26 cellular contexts compared by ENCODE assay signal in the genomic region with DNA sequence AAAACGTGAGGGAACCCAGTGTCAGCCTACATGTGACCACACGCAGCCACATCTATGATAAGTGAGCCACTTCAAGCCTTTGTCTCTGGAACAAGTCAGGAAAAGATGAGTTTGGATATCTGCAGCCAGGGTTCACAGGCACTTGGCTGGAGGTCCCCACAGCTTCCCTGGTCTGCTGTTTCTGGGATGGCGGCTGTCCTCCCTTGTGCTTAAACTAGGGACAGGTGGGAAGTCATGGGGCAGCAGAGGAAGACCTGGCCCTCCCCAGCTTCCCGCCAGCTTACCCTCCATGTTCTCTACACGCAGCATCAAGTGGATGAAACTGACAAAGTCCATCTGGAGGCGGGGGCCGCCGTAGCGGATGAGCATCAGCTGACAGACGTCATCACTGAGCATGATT. TPM values are rescaled to one million over a fixed set of nuclear protein-coding genes. Genes with fewer than 3 reads are reported as not detected.
A peak's percentile ranks its signal among the peaks of the same experiment; 100 is the strongest.
DNase-seq lines count a peak whose midpoint lies in the region; ATAC-seq lines count a peak whose summit lies in the region.
"Had no signal": no experiment of that assay in that cellular context is flagged by ENCODE, and none has a peak within 500 bp of the region (broad histone marks: within the 10 kb centered on the region; RNA-seq: fewer than 3 reads in every experiment).

No MANE protein-coding gene starts in this region.

- DNase-seq in activated CD8-positive, alpha-beta memory T cell treated with anti-CD3 and anti-CD28 coated beads for 24 hours = peak; percentile 35
- DNase-seq in activated CD8-positive, alpha-beta memory T cell treated with anti-CD3 and anti-CD28 coated beads, Interleukin-2, amount 10 ng/mL, durations not matched to agents 7 days and 5 days = no peak
- DNase-seq in NCI-H524 treated with DMSO at 0.1 percent for 48 hours (lab: John Stamatoyannopoulos, UW) (peak; percentile 20), islet precursor cell (peak; percentile 16), NCI-H1092 treated with DMSO at 0.1 percent for 48 hours (lab: John Stamatoyannopoulos, UW) (no peak), NCI-H345 treated with DMSO at 0.1 percent for 48 hours (lab: John Stamatoyannopoulos, UW; ENCODE audit: unreplicated experiment) (no peak)
- no peak for DNase-seq in stimulated activated effector memory CD8-positive, alpha-beta T cell treated with anti-CD3 and anti-CD28 coated beads, Interleukin-12 subunit alpha, Interleukin-12 subunit beta, amount 100 ng/mL, for 72 hours (ENCODE audit: low spot score in 2 of 2)
- DNase-seq: 8988T; ACHN; BE2C; C1 segment of cervical spinal cord; CD4-positive, alpha-beta memory T cell; CD4-positive, CD25-positive, alpha-beta regulatory T cell; CD8-positive, alpha-beta memory T cell; COR-L47; DMS 273 treated with DMSO at 0.1 percent for 48 hours; DMS153; DMS53; DMS79; DND-41; EL; GDM1 had no signal

- peaks cover 6% of the 10 kb centered on the region for H3K27me3 Mint-ChIP-seq in activated CD8-positive, alpha-beta memory T cell treated with anti-CD3 and anti-CD28 coated beads, Interleukin-2, amount 10 ng/mL, durations not matched to agents 7 days and 5 days

- no peaks in the 10 kb centered on the region for H3K9me3 Mint-ChIP-seq in activated CD8-positive, alpha-beta memory T cell treated with anti-CD3 and anti-CD28 coated beads, Interleukin-2, amount 10 ng/mL, durations not matched to agents 7 days and 5 days (ENCODE audit: low read depth)
- no peaks in the 10 kb centered on the region for H3K9me3 Mint-ChIP-seq in stimulated activated effector memory CD8-positive, alpha-beta T cell treated with anti-CD3 and anti-CD28 coated beads, Interleukin-12 subunit alpha, Interleukin-12 subunit beta, amount 100 ng/mL, for 72 hours
- H3K9me3 Mint-ChIP-seq: CD14-positive monocyte; CD4-positive, CD25-positive, alpha-beta regulatory T cell; CD8-positive, alpha-beta memory T cell had no signal

- ATAC-seq in activated CD8-positive, alpha-beta memory T cell treated with anti-CD3 and anti-CD28 coated beads, Interleukin-2, amount 10 ng/mL, durations not matched to agents 7 days and 5 days = no peak
- ATAC-seq in stimulated activated effector memory CD8-positive, alpha-beta T cell treated with anti-CD3 and anti-CD28 coated beads, Interleukin-12 subunit alpha, Interleukin-12 subunit beta, amount 100 ng/mL, for 72 hours = peak; percentile 17
- no peak for ATAC-seq in GM21381 (IDR thresholded peaks at IDR 0.05; ENCODE audit: unreplicated experiment)
- ATAC-seq: GM12878 had no signal

- H3K27ac Mint-ChIP-seq in activated CD8-positive, alpha-beta memory T cell treated with anti-CD3 and anti-CD28 coated beads, Interleukin-2, amount 10 ng/mL, durations not matched to agents 7 days and 5 days = no peak overlapping the region
- no peak overlapping the region for H3K27ac Mint-ChIP-seq in stimulated activated effector memory CD8-positive, alpha-beta T cell treated with anti-CD3 and anti-CD28 coated beads, Interleukin-12 subunit alpha, Interleukin-12 subunit beta, amount 100 ng/mL, for 72 hours
- H3K27ac Mint-ChIP-seq: CD14-positive monocyte; CD4-positive, alpha-beta memory T cell; CD4-positive, CD25-positive, alpha-beta regulatory T cell; CD8-positive, alpha-beta memory T cell had no signal

- H3K4me3 Mint-ChIP-seq in activated CD8-positive, alpha-beta memory T cell treated with anti-CD3 and anti-CD28 coated beads, Interleukin-2, amount 10 ng/mL, durations not matched to agents 7 days and 5 days = no peak overlapping the region
- no peak overlapping the region for H3K4me3 Mint-ChIP-seq in stimulated activated effector memory CD8-positive, alpha-beta T cell treated with anti-CD3 and anti-CD28 coated beads, Interleukin-12 subunit alpha, Interleukin-12 subunit beta, amount 100 ng/mL, for 72 hours
- H3K4me3 Mint-ChIP-seq: CD14-positive monocyte; CD4-positive, alpha-beta memory T cell; CD4-positive, CD25-positive, alpha-beta regulatory T cell; CD8-positive, alpha-beta memory T cell had no signal

- no peaks in the 10 kb centered on the region for H3K36me3 Mint-ChIP-seq in activated CD8-positive, alpha-beta memory T cell treated with anti-CD3 and anti-CD28 coated beads, Interleukin-2, amount 10 ng/mL, durations not matched to agents 7 days and 5 days
- H3K36me3 Mint-ChIP-seq in stimulated activated effector memory CD8-positive, alpha-beta T cell treated with anti-CD3 and anti-CD28 coated beads, Interleukin-12 subunit alpha, Interleukin-12 subunit beta, amount 100 ng/mL, for 72 hours = no peaks in the 10 kb centered on the region
- H3K36me3 Mint-ChIP-seq: CD14-positive monocyte; CD4-positive, CD25-positive, alpha-beta regulatory T cell; CD8-positive, alpha-beta memory T cell had no signal

- CTCF ChIA-PET in activated CD8-positive, alpha-beta memory T cell treated with anti-CD3 and anti-CD28 coated beads, Interleukin-2, amount 10 ng/mL, durations not matched to agents 7 days and 5 days (lab: Charles Lee) = no interaction called here

- H3K4me1 Mint-ChIP-seq in activated CD8-positive, alpha-beta memory T cell treated with anti-CD3 and anti-CD28 coated beads, Interleukin-2, amount 10 ng/mL, durations not matched to agents 7 days and 5 days = peaks cover 3% of the 10 kb centered on the region
- H3K4me1 Mint-ChIP-seq in stimulated activated effector memory CD8-positive, alpha-beta T cell treated with anti-CD3 and anti-CD28 coated beads, Interleukin-12 subunit alpha, Interleukin-12 subunit beta, amount 100 ng/mL, for 72 hours = no peaks in the 10 kb centered on the region
- H3K4me1 Mint-ChIP-seq: CD4-positive, alpha-beta memory T cell; CD4-positive, CD25-positive, alpha-beta regulatory T cell; CD8-positive, alpha-beta memory T cell had no signal

RNA-seq across cellular contexts. Expression of gene GALNT14, which starts 38.5 kb away (rescaled TPM):
- under 1 TPM in 1 of 2 experiments, not detected in 1; 0.42 TPM for total RNA-seq in activated CD8-positive, alpha-beta memory T cell treated with anti-CD3 and anti-CD28 coated beads, Interleukin-2, amount 10 ng/mL, durations not matched to agents 7 days and 5 days
- total RNA-seq: CD4-positive, CD25-positive, alpha-beta regulatory T cell; G401 had no signal

RNA-seq across cellular contexts. Expression of gene CAPN14, which starts 40.6 kb away (rescaled TPM):
- under 1 TPM; 0.26 to 0.33 TPM for total RNA-seq in activated CD8-positive, alpha-beta memory T cell treated with anti-CD3 and anti-CD28 coated beads, Interleukin-2, amount 10 ng/mL, durations not matched to agents 7 days and 5 days
- total RNA-seq: G401 had no signal

RNA-seq across cellular contexts. Expression of gene EHD3, which starts 57.2 kb away (rescaled TPM):
- total RNA-seq in activated CD8-positive, alpha-beta memory T cell treated with anti-CD3 and anti-CD28 coated beads, Interleukin-2, amount 10 ng/mL, durations not matched to agents 7 days and 5 days = 1 to 10 TPM in 1 of 2 experiments, under 1 TPM in 1; 0.41 to 1.1 TPM

Comparison
In these comparisons a context has a peak if more than half of its experiments do, and no peak if none do; other contexts are left out.
1. DNase-seq: peak in activated CD8-positive, alpha-beta memory T cell treated with anti-CD3 and anti-CD28 coated beads for 24 hours (single experiment), NCI-H524 treated with DMSO at 0.1 percent for 48 hours (single experiment) and islet precursor cell (single experiment); none in activated CD8-positive, alpha-beta memory T cell treated with anti-CD3 and anti-CD28 coated beads, Interleukin-2, amount 10 ng/mL, durations not matched to agents 7 days and 5 days (single experiment), stimulated activated effector memory CD8-positive, alpha-beta T cell treated with anti-CD3 and anti-CD28 coated beads, Interleukin-12 subunit alpha, Interleukin-12 subunit beta, amount 100 ng/mL, for 72 hours (0 of 2), NCI-H1092 treated with DMSO at 0.1 percent for 48 hours (single experiment) and NCI-H345 treated with DMSO at 0.1 percent for 48 hours (single experiment).